8 cellular contexts compared by ENCODE assay signal in genomic region chr11:7513210-7514098, GRCh38. TPM values are rescaled to one million over a fixed set of nuclear protein-coding genes. Genes with fewer than 3 reads are reported as not detected.
DNase-seq lines count a peak whose midpoint lies in the region; ATAC-seq, FAIRE-seq and TF ChIP-seq lines count a peak whose summit lies in the region.

Gene PPFIBP2 (plus strand): TSS chr11:7513999. CDS start chr11:7549476, 35,477 bp downstream.

- DNase-seq in Calu3 (peak; percentile 88), HK-2 (ENCODE audit: unreplicated experiment) (peak; percentile 44), RCC 7860 (ENCODE audit: low spot score) (peak; percentile 26), fibroblast of villous mesenchyme (ENCODE audit: low read depth) (peak; percentile 55), neural crest cell (ENCODE audit: low read depth, low spot score) (peak; percentile 69), stomach (peak; percentile 88)
- peak; percentile 82 for DNase-seq in activated effector memory CD4-positive, alpha-beta T cell treated with Interleukin-2 at 50 U/mL for 16 hours

- BruUV-seq in Calu3 (replicated peaks; lab: Mats Ljungman, UMichigan), result no TSS peak

- TF ChIP-seq POLR2A in stomach (IDR thresholded peaks at IDR 0.05), result no peak

- H3K27me3 Mint-ChIP-seq in Calu3 (ENCODE audit: unreplicated experiment) (peaks cover 55% of the 10 kb centered on the region), neural crest cell (ENCODE audit: low read depth) (peaks cover 41% of the 10 kb centered on the region)

- peaks cover 21 to 47% (median 41%) of the 10 kb centered on the region in 4 donors for H3K4me1 ChIP-seq in stomach

- no peak for TF ChIP-seq EP300 in stomach (IDR thresholded peaks at IDR 0.05)

- H3K36me3 Mint-ChIP-seq in Calu3 (ENCODE audit: insufficient read depth, unreplicated experiment), result peaks cover 11% of the 10 kb centered on the region
- no peaks in the 10 kb centered on the region for H3K36me3 Mint-ChIP-seq in neural crest cell (ENCODE audit: low read depth)

- H3K27me3 ChIP-seq in stomach, result no peaks in the 10 kb centered on the region

- H3K27ac ChIP-seq in stomach, result peak within 1 kb of the TSS; percentile 86 to 91 (median 89)

- peak; percentile 62 for ATAC-seq in GM19463 (IDR thresholded peaks at IDR 0.05; ENCODE audit: unreplicated experiment)

- WGBS in stomach, 5 donors, result 0 to 2% (median 0%) methylated on average over 22 to 80 of the region's 80 CpGs

- H3K4me3 Mint-ChIP-seq in Calu3 (ENCODE audit: low read depth, unreplicated experiment), result peak within 1 kb of the TSS; percentile 72
- H3K4me3 Mint-ChIP-seq in neural crest cell, result peak within 1 kb of the TSS; percentile 95

- H3K36me3 ChIP-seq in stomach, result no peaks in the 10 kb centered on the region

- CTCF ChIA-PET in Calu3 (lab: Charles Lee), result interaction anchor here (0.6 to 2.5 kb wide), 5 partner anchors 17 to 181 kb away, joined by 3 to 13 read pairs (median 3); no protein-coding TSS in a partner anchor

- H3K9me3 Mint-ChIP-seq in Calu3 (ENCODE audit: low read depth, unreplicated experiment) (peaks cover under 1% of the 10 kb centered on the region), neural crest cell (peaks cover 1% of the 10 kb centered on the region)

- H3K9me3 ChIP-seq in stomach, result no peaks in the 10 kb centered on the region

- peak within 1 kb of the TSS; percentile 77 for H3K4me3 ChIP-seq in fibroblast of villous mesenchyme (ENCODE audit: low read depth, low read length)
- peak within 1 kb of the TSS; percentile 65 to 86 (median 70) for H3K4me3 ChIP-seq in stomach

- intact Hi-C loops in Calu3 (cut with micrococcal nuclease; ENCODE audit: unreplicated experiment), result loop anchor here (1.0 to 5.0 kb wide), 2 partner anchors 154 to 175 kb away; no protein-coding TSS in a partner anchor
- intact Hi-C loops in stomach (cut with DNase I; ENCODE audit: low total_unique reads), result no loop called here

- H3K4me1 Mint-ChIP-seq in Calu3 (ENCODE audit: low read depth, unreplicated experiment) (no peaks in the 10 kb centered on the region), neural crest cell (peaks cover 26% of the 10 kb centered on the region)

- TF ChIP-seq CTCF in Calu3 (IDR thresholded peaks at IDR 0.05; ENCODE audit: unreplicated experiment) (peak; percentile 88), fibroblast of villous mesenchyme (IDR thresholded peaks at IDR 0.05; ENCODE audit: insufficient read depth, low read depth, low read length) (peak; percentile 68), neural crest cell (conservative IDR thresholded peaks at IDR 0.05) (peak; percentile 74), stomach (IDR thresholded peaks at IDR 0.05) (peak in 5 of 7 experiments; percentile 47 to 60 (median 52))

- no peak within 1 kb of the TSS for H3K27ac Mint-ChIP-seq in Calu3 (ENCODE audit: unreplicated experiment)
- no peak within 1 kb of the TSS for H3K27ac Mint-ChIP-seq in neural crest cell (ENCODE audit: unreplicated experiment)

- no peak for FAIRE-seq in RCC 7860 (lab: Jason Lieb, UNC)

RNA-seq across cellular contexts. Expression of gene PPFIBP2, which starts in this region (rescaled TPM):
- total RNA-seq in Calu3 (2022) (28.5 and 51.8 TPM in 2 replicates), fibroblast of villous mesenchyme (9.7 and 20.3 TPM in 2 replicates), neural crest cell (10.1 and 11.6 TPM in 2 replicates), stomach (100 to 1,000 TPM in 1 of 5 donors, 10 to 100 TPM in 4; 64.3 to 153 (median 92.2) TPM)
- 10 to 100 TPM; 28.1 to 75.5 (median 28.1) TPM for polyA plus RNA-seq in stomach

Comparison
In these comparisons a context has a peak if more than half of its experiments do, and no peak if none do; other contexts are left out.
1. Peak in every context shown above with its lines: DNase-seq, ATAC-seq, H3K4me3 ChIP-seq and H3K27ac ChIP-seq.
2. DNase-seq: peak in every context shown above with its lines; median percentile 88 in Calu3; 88 in stomach; 82 in activated effector memory CD4-positive, alpha-beta T cell treated with Interleukin-2 at 50 U/mL for 16 hours; 69 in neural crest cell; 55 in fibroblast of villous mesenchyme; 44 in HK-2; 26 in RCC 7860.